ENCODE assay signal across 1 cellular context in the genomic region with DNA sequence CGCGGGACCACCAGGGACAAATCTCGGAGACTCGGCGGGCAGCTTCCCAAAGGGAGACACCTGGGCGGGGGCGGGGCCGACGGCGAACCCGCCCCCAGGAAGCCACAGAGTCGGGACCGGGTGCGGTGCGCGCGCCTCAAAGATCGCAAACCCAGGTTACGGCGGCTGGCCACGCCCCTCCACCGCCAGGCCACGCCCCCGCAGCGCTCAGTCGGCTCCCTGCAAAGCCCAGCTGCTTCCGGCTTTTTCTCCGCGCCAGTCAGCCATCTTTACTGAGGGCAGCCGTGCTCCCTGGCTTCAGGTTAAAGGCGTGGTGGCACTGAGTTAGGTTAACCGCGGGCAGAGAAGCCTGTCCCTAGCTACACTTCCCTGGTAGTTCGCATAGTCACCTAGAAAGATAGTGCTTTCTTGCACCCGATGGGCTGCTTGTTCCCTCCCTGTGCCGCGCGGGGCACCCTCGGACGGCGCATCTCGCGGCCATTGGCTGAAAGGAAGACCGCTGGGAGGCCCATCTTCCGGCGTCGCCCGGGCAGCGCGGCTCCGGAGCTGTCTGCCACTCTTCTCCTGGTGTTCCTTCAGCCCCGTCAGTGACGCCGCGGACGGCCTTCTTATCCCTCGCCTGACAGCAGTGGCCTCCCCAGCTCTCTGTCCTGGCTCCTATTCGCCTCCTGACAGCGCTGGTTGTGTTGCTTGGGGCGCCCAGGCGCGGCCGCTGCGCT.
TF ChIP-seq lines count a peak whose summit lies in the region.

A gene with protein sequence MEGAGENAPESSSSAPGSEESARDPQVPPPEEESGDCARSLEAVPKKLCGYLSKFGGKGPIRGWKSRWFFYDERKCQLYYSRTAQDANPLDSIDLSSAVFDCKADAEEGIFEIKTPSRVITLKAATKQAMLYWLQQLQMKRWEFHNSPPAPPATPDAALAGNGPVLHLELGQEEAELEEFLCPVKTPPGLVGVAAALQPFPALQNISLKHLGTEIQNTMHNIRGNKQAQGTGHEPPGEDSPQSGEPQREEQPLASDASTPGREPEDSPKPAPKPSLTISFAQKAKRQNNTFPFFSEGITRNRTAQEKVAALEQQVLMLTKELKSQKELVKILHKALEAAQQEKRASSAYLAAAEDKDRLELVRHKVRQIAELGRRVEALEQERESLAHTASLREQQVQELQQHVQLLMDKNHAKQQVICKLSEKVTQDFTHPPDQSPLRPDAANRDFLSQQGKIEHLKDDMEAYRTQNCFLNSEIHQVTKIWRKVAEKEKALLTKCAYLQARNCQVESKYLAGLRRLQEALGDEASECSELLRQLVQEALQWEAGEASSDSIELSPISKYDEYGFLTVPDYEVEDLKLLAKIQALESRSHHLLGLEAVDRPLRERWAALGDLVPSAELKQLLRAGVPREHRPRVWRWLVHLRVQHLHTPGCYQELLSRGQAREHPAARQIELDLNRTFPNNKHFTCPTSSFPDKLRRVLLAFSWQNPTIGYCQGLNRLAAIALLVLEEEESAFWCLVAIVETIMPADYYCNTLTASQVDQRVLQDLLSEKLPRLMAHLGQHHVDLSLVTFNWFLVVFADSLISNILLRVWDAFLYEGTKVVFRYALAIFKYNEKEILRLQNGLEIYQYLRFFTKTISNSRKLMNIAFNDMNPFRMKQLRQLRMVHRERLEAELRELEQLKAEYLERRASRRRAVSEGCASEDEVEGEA (minus strand): TSS at position 72 of the 719 bp plus-strand sequence. CDS start 108 bp downstream, outside the sequence.

TF ChIP-seq in HepG2, 621 proteins besides CTCF, POLR2A, EP300 and RAD21 (continued from another document and continues in another):
- TF ChIP-seq ZNF280D (CRISPR knock-in tag; IDR thresholded peaks at IDR 0.05) (peak; percentile 86; the same call in 1 of the 2 replicates), ZNF607 (CRISPR knock-in tag; IDR thresholded peaks at IDR 0.05; ENCODE audit: borderline replicate concordance) (peak; percentile 89; the same call in 1 of the 2 replicates), ZNF121 (CRISPR knock-in tag; IDR thresholded peaks at IDR 0.05) (0 out of 2 replicates have a peak, but pooled peaks have one; percentile 22), HOXA3 (CRISPR knock-in tag; IDR thresholded peaks at IDR 0.05) (peak; percentile 99), FIP1L1 (IDR thresholded peaks at IDR 0.05; ENCODE audit: borderline replicate concordance, insufficient read depth, low read depth, low read length) (no peak; the same call in 1 of the 2 replicates), AHR (CRISPR knock-in tag; IDR thresholded peaks at IDR 0.05) (0 out of 2 replicates have a peak, but pooled peaks have one; percentile 66), ZNF143 (CRISPR knock-in tag; IDR thresholded peaks at IDR 0.05) (peak; percentile 74), SIX4 (CRISPR knock-in tag; IDR thresholded peaks at IDR 0.05) (0 out of 2 replicates have a peak, but pooled peaks have one; percentile 20), ZNF335 (CRISPR knock-in tag; IDR thresholded peaks at IDR 0.05) (peak; percentile 95), ATF7 (IDR thresholded peaks at IDR 0.05) (no peak), ATF7 (CRISPR knock-in tag; IDR thresholded peaks at IDR 0.05) (peak; percentile 34; the same call in 1 of the 2 replicates), TFE3 (CRISPR knock-in tag; IDR thresholded peaks at IDR 0.05) (0 out of 2 replicates have a peak, but pooled peaks have one; percentile 40), PHF20 (CRISPR knock-in tag; IDR thresholded peaks at IDR 0.05) (peak; percentile 85), ZNF350 (CRISPR knock-in tag; IDR thresholded peaks at IDR 0.05; ENCODE audit: borderline replicate concordance, low read depth) (peak; percentile 96; the same call in 1 of the 2 replicates), PATZ1 (CRISPR knock-in tag; IDR thresholded peaks at IDR 0.05) (no peak), SMC3 (IDR thresholded peaks at IDR 0.05; ENCODE audit: low read length) (no peak), ASH2L (IDR thresholded peaks at IDR 0.05; ENCODE audit: insufficient read length, low read depth, low read length) (peak; percentile 91), HIC2 (CRISPR knock-in tag; IDR thresholded peaks at IDR 0.05; ENCODE audit: low read depth) (peak; percentile 56; the same call in 1 of the 2 replicates), NR2F6 (IDR thresholded peaks at IDR 0.05) (no peak), NR2F6 (CRISPR knock-in tag; IDR thresholded peaks at IDR 0.05) (peak; percentile 28; the same call in 1 of the 2 replicates), SP5 (CRISPR knock-in tag; IDR thresholded peaks at IDR 0.05; ENCODE audit: borderline replicate concordance, low read depth) (peak; percentile 49; the same call in 1 of the 2 replicates), ZNF292 (CRISPR knock-in tag; IDR thresholded peaks at IDR 0.05; ENCODE audit: borderline replicate concordance, low read depth) (peak; percentile 34; the same call in 1 of the 2 replicates), KAT2B (IDR thresholded peaks at IDR 0.05; ENCODE audit: borderline replicate concordance, low read depth, low read length) (no peak), ZBTB38 (CRISPR knock-in tag; IDR thresholded peaks at IDR 0.05) (peak; percentile 40; the same call in 1 of the 2 replicates), NFIC (IDR thresholded peaks at IDR 0.05; ENCODE audit: low read length) (no peak), ESRRA (CRISPR knock-in tag; IDR thresholded peaks at IDR 0.05; ENCODE audit: low read depth) (peak; percentile 71), ZNF337 (CRISPR knock-in tag; IDR thresholded peaks at IDR 0.05; ENCODE audit: borderline replicate concordance, low read depth) (peak; percentile 83; the same call in 1 of the 2 replicates)
- TF ChIP-seq, protein P1, sequence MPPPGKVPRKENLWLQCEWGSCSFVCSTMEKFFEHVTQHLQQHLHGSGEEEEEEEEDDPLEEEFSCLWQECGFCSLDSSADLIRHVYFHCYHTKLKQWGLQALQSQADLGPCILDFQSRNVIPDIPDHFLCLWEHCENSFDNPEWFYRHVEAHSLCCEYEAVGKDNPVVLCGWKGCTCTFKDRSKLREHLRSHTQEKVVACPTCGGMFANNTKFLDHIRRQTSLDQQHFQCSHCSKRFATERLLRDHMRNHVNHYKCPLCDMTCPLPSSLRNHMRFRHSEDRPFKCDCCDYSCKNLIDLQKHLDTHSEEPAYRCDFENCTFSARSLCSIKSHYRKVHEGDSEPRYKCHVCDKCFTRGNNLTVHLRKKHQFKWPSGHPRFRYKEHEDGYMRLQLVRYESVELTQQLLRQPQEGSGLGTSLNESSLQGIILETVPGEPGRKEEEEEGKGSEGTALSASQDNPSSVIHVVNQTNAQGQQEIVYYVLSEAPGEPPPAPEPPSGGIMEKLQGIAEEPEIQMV (CRISPR knock-in tag; IDR thresholded peaks at IDR 0.05; ENCODE audit: low read depth), result peak; percentile 64
- TF ChIP-seq, protein P2, sequence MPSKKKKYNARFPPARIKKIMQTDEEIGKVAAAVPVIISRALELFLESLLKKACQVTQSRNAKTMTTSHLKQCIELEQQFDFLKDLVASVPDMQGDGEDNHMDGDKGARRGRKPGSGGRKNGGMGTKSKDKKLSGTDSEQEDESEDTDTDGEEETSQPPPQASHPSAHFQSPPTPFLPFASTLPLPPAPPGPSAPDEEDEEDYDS (CRISPR knock-in tag; IDR thresholded peaks at IDR 0.05), result peak; percentile 51
- TF ChIP-seq, protein P3, sequence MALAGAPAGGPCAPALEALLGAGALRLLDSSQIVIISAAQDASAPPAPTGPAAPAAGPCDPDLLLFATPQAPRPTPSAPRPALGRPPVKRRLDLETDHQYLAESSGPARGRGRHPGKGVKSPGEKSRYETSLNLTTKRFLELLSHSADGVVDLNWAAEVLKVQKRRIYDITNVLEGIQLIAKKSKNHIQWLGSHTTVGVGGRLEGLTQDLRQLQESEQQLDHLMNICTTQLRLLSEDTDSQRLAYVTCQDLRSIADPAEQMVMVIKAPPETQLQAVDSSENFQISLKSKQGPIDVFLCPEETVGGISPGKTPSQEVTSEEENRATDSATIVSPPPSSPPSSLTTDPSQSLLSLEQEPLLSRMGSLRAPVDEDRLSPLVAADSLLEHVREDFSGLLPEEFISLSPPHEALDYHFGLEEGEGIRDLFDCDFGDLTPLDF (CRISPR knock-in tag; IDR thresholded peaks at IDR 0.05), result peak; percentile 79
- TF ChIP-seq, protein P4, sequence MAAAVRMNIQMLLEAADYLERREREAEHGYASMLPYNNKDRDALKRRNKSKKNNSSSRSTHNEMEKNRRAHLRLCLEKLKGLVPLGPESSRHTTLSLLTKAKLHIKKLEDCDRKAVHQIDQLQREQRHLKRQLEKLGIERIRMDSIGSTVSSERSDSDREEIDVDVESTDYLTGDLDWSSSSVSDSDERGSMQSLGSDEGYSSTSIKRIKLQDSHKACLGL (CRISPR knock-in tag; IDR thresholded peaks at IDR 0.05), result no peak
